In the genomic region with DNA sequence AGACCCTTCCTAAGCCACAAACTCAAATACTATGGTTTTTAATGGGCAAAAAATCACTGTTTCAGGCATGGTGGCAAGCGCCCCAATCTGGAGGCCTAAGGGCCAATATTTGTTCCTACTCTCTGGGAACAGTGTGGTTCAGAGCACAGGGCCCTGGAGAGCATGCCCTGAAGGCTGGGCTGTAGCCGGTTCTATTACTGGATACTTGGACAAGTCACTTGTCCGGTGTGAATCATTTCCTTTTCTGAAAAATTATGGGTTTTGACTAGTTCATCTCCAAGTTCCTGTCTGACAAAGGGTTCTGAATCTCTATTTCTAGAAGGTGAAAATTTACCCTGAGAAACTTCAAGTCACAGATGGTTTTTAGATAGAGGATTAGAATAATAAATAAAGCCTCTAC, we compare ENCODE assay signal across 13 cellular contexts.
DNase-seq lines count a peak whose midpoint lies in the region; ATAC-seq, FAIRE-seq and TF ChIP-seq lines count a peak whose summit lies in the region.
"Had no signal": no experiment of that assay in that cellular context is flagged by ENCODE, and none has a peak within 500 bp of the region (broad histone marks: within the 10 kb centered on the region; RNA-seq: fewer than 3 reads in every experiment).

No MANE protein-coding gene starts in this region.

- H3K27me3 Mint-ChIP-seq in mesothelial cell of epicardium (ENCODE audit: low read depth) = no peaks in the 10 kb centered on the region
- H3K27me3 Mint-ChIP-seq: T-helper 17 cell had no signal

- H3K4me1 Mint-ChIP-seq in mesothelial cell of epicardium = no peaks in the 10 kb centered on the region

- H3K4me1 ChIP-seq in left ventricle myocardium inferior = peaks cover 87% of the 10 kb centered on the region

- ATAC-seq in HG03378 (IDR thresholded peaks at IDR 0.05; ENCODE audit: unreplicated experiment) (no peak), GM18907 (IDR thresholded peaks at IDR 0.05; ENCODE audit: unreplicated experiment) (no peak)
- ATAC-seq: T-helper 17 cell had no signal

- H3K36me3 Mint-ChIP-seq in mesothelial cell of epicardium = peaks cover 21% of the 10 kb centered on the region

- in situ Hi-C loops in astrocyte of the spinal cord (cut with HindIII; ENCODE audit: low sequenced_read_pairs) = no loop called here

- H3K4me3 ChIP-seq in astrocyte of the spinal cord (ENCODE audit: low read depth, low read length) = no peak overlapping the region
- no peak overlapping the region for H3K4me3 ChIP-seq in left ventricle myocardium inferior

- peaks cover 37% of the 10 kb centered on the region for H3K36me3 ChIP-seq in left ventricle myocardium inferior
- H3K36me3 ChIP-seq: neutrophil had no signal

- no peak overlapping the region for H3K27ac Mint-ChIP-seq in mesothelial cell of epicardium
- H3K27ac Mint-ChIP-seq: T-helper 17 cell had no signal

- intact Hi-C loops in left ventricle myocardium inferior (cut with micrococcal nuclease) = loop anchor here (10.0 kb wide), 1 partner anchor 125 kb away; no protein-coding TSS in a partner anchor

- no peak overlapping the region for H3K4me3 Mint-ChIP-seq in mesothelial cell of epicardium
- H3K4me3 Mint-ChIP-seq: T-helper 17 cell had no signal

- H3K9me3 ChIP-seq in left ventricle myocardium inferior (replicated peaks) = no peaks in the 10 kb centered on the region
- H3K9me3 ChIP-seq: neutrophil had no signal

- peak; percentile 87 for DNase-seq in A172 (ENCODE audit: low spot score)
- DNase-seq in HTR-8/SVneo (ENCODE audit: insufficient read length, low spot score) = peak; percentile 66
- peak; percentile 57 for DNase-seq in astrocyte of the spinal cord (ENCODE audit: low read depth, low spot score)
- DNase-seq in left ventricle myocardium inferior = no peak
- DNase-seq in activated CD4-positive, alpha-beta T cell treated with anti-CD3 and anti-CD28 coated beads for 48 hours = no peak
- no peak for DNase-seq in mesothelial cell of epicardium (ENCODE audit: low spot score in 2 of 2, unreplicated experiment in 2 of 2)
- DNase-seq: activated CD4-positive, alpha-beta T cell treated with anti-CD3 and anti-CD28 coated beads, Interleukin-2, amount 50 U/mL, for 1 hour; activated gamma-delta T cell; KBM-7; T-helper 17 cell had no signal

- no peaks in the 10 kb centered on the region for H3K27me3 ChIP-seq in left ventricle myocardium inferior (ENCODE audit: low read depth)
- H3K27me3 ChIP-seq: neutrophil had no signal

- H3K27ac ChIP-seq in left ventricle myocardium inferior (replicated peaks) = peak overlapping the region; percentile 48
- H3K27ac ChIP-seq: neutrophil had no signal

- H3K9me3 Mint-ChIP-seq in mesothelial cell of epicardium = no peaks in the 10 kb centered on the region

- TF ChIP-seq CTCF in astrocyte of the spinal cord (IDR thresholded peaks at IDR 0.05; ENCODE audit: low read depth, low read length) (no peak), left ventricle myocardium inferior (IDR thresholded peaks at IDR 0.05; ENCODE audit: borderline replicate concordance) (no peak), mesothelial cell of epicardium (IDR thresholded peaks at IDR 0.05; ENCODE audit: unreplicated experiment) (no peak)

- no peak for FAIRE-seq in HTR-8/SVneo (lab: Jason Lieb, UNC)

Comparison
In these comparisons a context has a peak if more than half of its experiments do, and no peak if none do; other contexts are left out.
1. DNase-seq: peak in A172 (single experiment), HTR-8/SVneo (single experiment) and astrocyte of the spinal cord (single experiment); none in left ventricle myocardium inferior (single experiment), activated CD4-positive, alpha-beta T cell treated with anti-CD3 and anti-CD28 coated beads for 48 hours (single experiment) and mesothelial cell of epicardium (0 of 2).